In genomic region chr9:111148390-111148993, GRCh38 we compare ENCODE assay signal across 11 cellular contexts.
DNase-seq lines count a peak whose midpoint lies in the region; ATAC-seq and TF ChIP-seq lines count a peak whose summit lies in the region.
"Had no signal": no experiment of that assay in that cellular context is flagged by ENCODE, and none has a peak within 500 bp of the region (broad histone marks: within the 10 kb centered on the region; RNA-seq: fewer than 3 reads in every experiment).

No MANE protein-coding gene starts in this region.

- no peak overlapping the region for H3K27ac Mint-ChIP-seq in activated CD4-positive, alpha-beta memory T cell treated with anti-CD3 and anti-CD28 coated beads, Interleukin-2, amount 10 ng/mL, durations not matched to agents 7 days and 5 days
- H3K27ac Mint-ChIP-seq: T-helper 17 cell had no signal

- no peak overlapping the region for H3K4me3 Mint-ChIP-seq in activated CD4-positive, alpha-beta memory T cell treated with anti-CD3 and anti-CD28 coated beads, Interleukin-2, amount 10 ng/mL, durations not matched to agents 7 days and 5 days
- H3K4me3 Mint-ChIP-seq: T-helper 17 cell had no signal

- H3K9me3 Mint-ChIP-seq in activated CD4-positive, alpha-beta memory T cell treated with anti-CD3 and anti-CD28 coated beads, Interleukin-2, amount 10 ng/mL, durations not matched to agents 7 days and 5 days: no peaks in the 10 kb centered on the region

- no peak for TF ChIP-seq CTCF in AG09319 (IDR thresholded peaks at IDR 0.05; ENCODE audit: low read depth, low read length)

- no peaks in the 10 kb centered on the region for H3K4me1 Mint-ChIP-seq in activated CD4-positive, alpha-beta memory T cell treated with anti-CD3 and anti-CD28 coated beads, Interleukin-2, amount 10 ng/mL, durations not matched to agents 7 days and 5 days
- H3K4me1 Mint-ChIP-seq: T-helper 17 cell had no signal

- POLR2A ChIA-PET in activated CD4-positive, alpha-beta memory T cell treated with anti-CD3 and anti-CD28 coated beads, Interleukin-2, amount 10 ng/mL, durations not matched to agents 7 days and 5 days (lab: Charles Lee): no interaction called here

- DNase-seq in AG09319 (ENCODE audit: extremely low read depth, low read depth): peak; percentile 23
- peak; percentile 81 for DNase-seq in fibroblast of gingiva (ENCODE audit: low read depth)
- DNase-seq in effector CD4-positive, alpha-beta T cell: no peak
- DNase-seq in activated CD4-positive, CD25-positive, alpha-beta regulatory T cell (lab: John Stamatoyannopoulos, UW): no peak
- no peak for DNase-seq in activated CD4-positive, alpha-beta memory T cell treated with anti-CD3 and anti-CD28 coated beads, Interleukin-2, amount 10 ng/mL, durations not matched to agents 7 days and 5 days
- DNase-seq in inferior parietal cortex (ENCODE audit: extremely low spot score): no peak
- DNase-seq: amygdala, NCI-H748 treated with DMSO at 0.1 percent for 48 hours, T-helper 17 cell had no signal

- ATAC-seq in GM19397 (IDR thresholded peaks at IDR 0.05; ENCODE audit: unreplicated experiment): peak; percentile 65
- ATAC-seq in HG03521 (IDR thresholded peaks at IDR 0.05; ENCODE audit: unreplicated experiment): peak; percentile 58
- ATAC-seq: T-helper 17 cell had no signal

- CTCF ChIA-PET in activated CD4-positive, alpha-beta memory T cell treated with anti-CD3 and anti-CD28 coated beads, Interleukin-2, amount 10 ng/mL, durations not matched to agents 7 days and 5 days (lab: Charles Lee): no interaction called here

- H3K27me3 Mint-ChIP-seq in activated CD4-positive, alpha-beta memory T cell treated with anti-CD3 and anti-CD28 coated beads, Interleukin-2, amount 10 ng/mL, durations not matched to agents 7 days and 5 days: no peaks in the 10 kb centered on the region

- no peaks in the 10 kb centered on the region for H3K36me3 Mint-ChIP-seq in activated CD4-positive, alpha-beta memory T cell treated with anti-CD3 and anti-CD28 coated beads, Interleukin-2, amount 10 ng/mL, durations not matched to agents 7 days and 5 days (ENCODE audit: low read depth)

Comparison
In these comparisons a context has a peak if more than half of its experiments do, and no peak if none do; other contexts are left out.
1. DNase-seq: peak in AG09319 (single experiment) and fibroblast of gingiva (single experiment); none in effector CD4-positive, alpha-beta T cell (single experiment), activated CD4-positive, CD25-positive, alpha-beta regulatory T cell (0 of 4), activated CD4-positive, alpha-beta memory T cell treated with anti-CD3 and anti-CD28 coated beads, Interleukin-2, amount 10 ng/mL, durations not matched to agents 7 days and 5 days (single experiment) and inferior parietal cortex (single experiment).